In the genomic region with DNA sequence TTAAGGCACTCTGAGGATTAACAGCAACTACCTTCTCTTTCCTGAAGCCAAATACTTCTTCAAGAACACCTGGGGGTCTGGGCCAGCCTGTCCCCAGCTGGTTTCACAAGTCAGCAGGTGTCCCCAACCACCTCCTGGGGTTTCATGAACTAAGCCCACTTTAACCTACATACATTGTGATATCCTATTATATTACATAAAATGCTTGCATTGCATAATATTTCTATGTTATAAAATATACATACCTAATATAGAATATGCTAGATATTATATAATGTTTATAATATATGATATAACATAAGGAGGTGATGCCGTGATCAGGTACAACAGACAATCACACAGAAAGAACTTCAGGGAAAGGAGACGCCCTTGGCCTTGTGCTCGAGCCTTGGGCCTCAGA, we compare ENCODE assay signal across 29 cellular contexts.
"Had no signal": no experiment of that assay in that cellular context is flagged by ENCODE, and none has a peak within 500 bp of the region (broad histone marks: within the 10 kb centered on the region; RNA-seq: fewer than 3 reads in every experiment).

No MANE protein-coding gene starts in this region.

- H3K4me3 ChIP-seq: ovary, psoas muscle, right lobe of liver, sigmoid colon, suprapubic skin, testis, tibial artery, transverse colon, upper lobe of right lung, uterus had no signal

- H2AFZ ChIP-seq: parathyroid adenoma had no signal

- H3K9me3 ChIP-seq: neutrophil, ovary, psoas muscle, right lobe of liver, suprapubic skin, testis, tibial artery, transverse colon, upper lobe of right lung, uterus had no signal

- H3K27ac ChIP-seq: neutrophil, ovary, parathyroid adenoma, psoas muscle, right lobe of liver, sigmoid colon, suprapubic skin, testis, transverse colon, upper lobe of right lung, uterus had no signal

- H3K4me1 Mint-ChIP-seq: naive thymus-derived CD8-positive, alpha-beta T cell; stimulated activated effector memory CD8-positive, alpha-beta T cell treated with anti-CD3 and anti-CD28 coated beads, Interleukin-12 subunit alpha, Interleukin-12 subunit beta, amount 100 ng/mL, for 72 hours; stimulated activated naive B cell treated with anti-CD40 and anti-IgM and Interleukin-4, amounts not matched to agents 10 μg/mL and 1 μg/mL and 100 μg/mL, for 72 hours had no signal

- DNase-seq: naive thymus-derived CD8-positive, alpha-beta T cell; nephron progenitor cell; nucleus accumbens; ovary; right cardiac atrium; right lobe of liver; sigmoid colon; small intestine; stimulated activated CD4-positive, alpha-beta T cell treated with anti-CD3 and anti-CD28 coated beads, Interleukin-15, amount 100 ng/mL, for 24 hours; stimulated activated CD4-positive, alpha-beta T cell treated with anti-CD3 and anti-CD28 coated beads, Interleukin-2, amount 100 ng/mL, for 24 hours; stimulated activated CD4-positive, alpha-beta T cell treated with anti-CD3 and anti-CD28 coated beads, Interleukin-2, amount 100 ng/mL, for 48 hours; stimulated activated CD4-positive, alpha-beta T cell treated with anti-CD3 and anti-CD28 coated beads, Interleukin-4, amount 100 ng/mL, for 24 hours; stimulated activated naive B cell treated with anti-CD40 and anti-IgM and Interleukin-4, amounts not matched to agents 10 μg/mL and 1 μg/mL and 100 μg/mL, for 72 hours; stimulated activated naive CD4-positive, alpha-beta T cell treated with Interleukin-2 at 50 U/mL for 16 hours; substantia nigra; testis; tibial artery; transverse colon; upper lobe of right lung; uterus had no signal

- H3K9me3 Mint-ChIP-seq: natural killer cell treated with Interleukin-12 subunit alpha and Interleukin-12 subunit beta and Interleukin-15 and Interleukin-18, amount 100 ng/mL, for 72 hours; stimulated activated effector memory CD8-positive, alpha-beta T cell treated with anti-CD3 and anti-CD28 coated beads, Interleukin-12 subunit alpha, Interleukin-12 subunit beta, amount 100 ng/mL, for 72 hours; stimulated activated naive B cell treated with anti-CD40 and anti-IgM and Interleukin-4, amounts not matched to agents 10 μg/mL and 1 μg/mL and 100 μg/mL, for 72 hours; stimulated activated naive CD8-positive, alpha-beta T cell treated with anti-CD3 and anti-CD28 coated beads, Interleukin-15, Interleukin-2, amounts not matched to agents 100 ng/mL and 50 ng/mL, for 24 hours had no signal

- H3K36me3 Mint-ChIP-seq: naive thymus-derived CD8-positive, alpha-beta T cell; natural killer cell treated with Interleukin-12 subunit alpha and Interleukin-12 subunit beta and Interleukin-15 and Interleukin-18, amount 100 ng/mL, for 72 hours; stimulated activated effector memory CD8-positive, alpha-beta T cell treated with anti-CD3 and anti-CD28 coated beads, Interleukin-12 subunit alpha, Interleukin-12 subunit beta, amount 100 ng/mL, for 72 hours; stimulated activated naive B cell treated with anti-CD40 and anti-IgM and Interleukin-4, amounts not matched to agents 10 μg/mL and 1 μg/mL and 100 μg/mL, for 72 hours; type B pancreatic cell had no signal

- H3K27me3 Mint-ChIP-seq: natural killer cell treated with Interleukin-12 subunit alpha and Interleukin-12 subunit beta and Interleukin-15 and Interleukin-18, amount 100 ng/mL, for 72 hours; stimulated activated naive CD8-positive, alpha-beta T cell treated with anti-CD3 and anti-CD28 coated beads, Interleukin-15, Interleukin-2, amounts not matched to agents 100 ng/mL and 50 ng/mL, for 24 hours had no signal

- H3K36me3 ChIP-seq: neutrophil, ovary, right lobe of liver, sigmoid colon, suprapubic skin, tibial artery, transverse colon, upper lobe of right lung, uterus had no signal

- ATAC-seq: naive thymus-derived CD8-positive, alpha-beta T cell; natural killer cell treated with Interleukin-12 subunit alpha and Interleukin-12 subunit beta and Interleukin-15 and Interleukin-18, amount 100 ng/mL, for 72 hours; psoas muscle; right cardiac atrium; stimulated activated effector memory CD8-positive, alpha-beta T cell treated with anti-CD3 and anti-CD28 coated beads, Interleukin-12 subunit alpha, Interleukin-12 subunit beta, amount 100 ng/mL, for 72 hours; stimulated activated naive B cell treated with anti-CD40 and anti-IgM and Interleukin-4, amounts not matched to agents 10 μg/mL and 1 μg/mL and 100 μg/mL, for 72 hours; upper lobe of right lung had no signal

- H3K79me2 ChIP-seq: parathyroid adenoma had no signal

- H3K9ac ChIP-seq: parathyroid adenoma had no signal

- H3K27me3 ChIP-seq: ovary, right lobe of liver, testis, tibial artery, transverse colon, upper lobe of right lung had no signal

- H3K4me3 Mint-ChIP-seq: naive thymus-derived CD8-positive, alpha-beta T cell; natural killer cell treated with Interleukin-12 subunit alpha and Interleukin-12 subunit beta and Interleukin-15 and Interleukin-18, amount 100 ng/mL, for 72 hours; nephron progenitor cell; neural crest cell; stimulated activated effector memory CD8-positive, alpha-beta T cell treated with anti-CD3 and anti-CD28 coated beads, Interleukin-12 subunit alpha, Interleukin-12 subunit beta, amount 100 ng/mL, for 72 hours; stimulated activated naive B cell treated with anti-CD40 and anti-IgM and Interleukin-4, amounts not matched to agents 10 μg/mL and 1 μg/mL and 100 μg/mL, for 72 hours; stimulated activated naive CD8-positive, alpha-beta T cell treated with anti-CD3 and anti-CD28 coated beads, Interleukin-15, Interleukin-2, amounts not matched to agents 100 ng/mL and 50 ng/mL, for 24 hours; type B pancreatic cell had no signal

- H3K4me1 ChIP-seq: parathyroid adenoma, psoas muscle, right lobe of liver, sigmoid colon, transverse colon, upper lobe of right lung, uterus had no signal
